Comparison of ENCODE assay signal across 18 cellular contexts in genomic region chr2:229511524-229511923, GRCh38.
A peak's percentile ranks its signal among the peaks of the same experiment; 100 is the strongest.
DNase-seq lines count a peak whose midpoint lies in the region; ATAC-seq and TF ChIP-seq lines count a peak whose summit lies in the region.
"Had no signal": no experiment of that assay in that cellular context is flagged by ENCODE, and none has a peak within 500 bp of the region (broad histone marks: within the 10 kb centered on the region; RNA-seq: fewer than 3 reads in every experiment).

No MANE protein-coding gene starts in this region.

- no peak overlapping the region for H3K4me2 ChIP-seq in GM23338

- H3K4me1 ChIP-seq in ascending aorta (peaks cover 0 to 3% of the 10 kb centered on the region in 2 donors), GM23338 (ENCODE audit: insufficient read depth) (no peaks in the 10 kb centered on the region)
- H3K4me1 ChIP-seq: HAP-1 had no signal

- TF ChIP-seq CTCF in AG10803 (conservative IDR thresholded peaks at IDR 0.05; ENCODE audit: low read length) = no peak
- TF ChIP-seq CTCF in ascending aorta (IDR thresholded peaks at IDR 0.05) = no peak
- TF ChIP-seq CTCF in choroid plexus epithelial cell (conservative IDR thresholded peaks at IDR 0.05; ENCODE audit: low read depth, low read length) = no peak
- no peak for TF ChIP-seq CTCF in GM23338 (conservative IDR thresholded peaks at IDR 0.05; ENCODE audit: low read depth in 2 of 2)
- no peak for TF ChIP-seq CTCF in endothelial cell (IDR thresholded peaks at IDR 0.05; ENCODE audit: unreplicated experiment)
- no peak for TF ChIP-seq CTCF in glutamatergic neuron (IDR thresholded peaks at IDR 0.05; ENCODE audit: partially characterized antibody, unreplicated experiment)

- no peaks in the 10 kb centered on the region for H3K27me3 Mint-ChIP-seq in GM23338 (ENCODE audit: insufficient read depth, low read depth, poor library complexity)
- peaks cover 3% of the 10 kb centered on the region for H3K27me3 Mint-ChIP-seq in endothelial cell (ENCODE audit: unreplicated experiment)
- H3K27me3 Mint-ChIP-seq in glutamatergic neuron (ENCODE audit: unreplicated experiment) = no peaks in the 10 kb centered on the region
- H3K27me3 Mint-ChIP-seq: B cell had no signal

- H3F3A ChIP-seq in GM23338 (replicated peaks; ENCODE audit: low read depth) = no peaks in the 10 kb centered on the region

- H3K9me2 ChIP-seq in GM23338 (ENCODE audit: insufficient read depth) = no peaks in the 10 kb centered on the region

- H3K27ac Mint-ChIP-seq in GM23338 (no peak overlapping the region), endothelial cell (ENCODE audit: unreplicated experiment) (no peak overlapping the region), glutamatergic neuron (ENCODE audit: unreplicated experiment) (no peak overlapping the region)
- H3K27ac Mint-ChIP-seq: B cell; CD4-positive, alpha-beta T cell had no signal

- H3K36me3 ChIP-seq in ascending aorta (no peaks in the 10 kb centered on the region), GM23338 (ENCODE audit: insufficient read depth) (no peaks in the 10 kb centered on the region)
- H3K36me3 ChIP-seq: HAP-1 had no signal

- no peaks in the 10 kb centered on the region for H3K79me2 ChIP-seq in GM23338 (replicated peaks; ENCODE audit: insufficient read depth)

- H3K27ac ChIP-seq in ascending aorta = peak overlapping the region; percentile 43 to 44
- no peak overlapping the region for H3K27ac ChIP-seq in GM23338 (ENCODE audit: low read depth)
- H3K27ac ChIP-seq: HL-60 had no signal

- ATAC-seq in GM23338 = no peak

- no peaks in the 10 kb centered on the region for H3K9me3 Mint-ChIP-seq in GM23338
- no peaks in the 10 kb centered on the region for H3K9me3 Mint-ChIP-seq in endothelial cell (ENCODE audit: unreplicated experiment)
- peaks cover 2% of the 10 kb centered on the region for H3K9me3 Mint-ChIP-seq in glutamatergic neuron (ENCODE audit: unreplicated experiment)
- H3K9me3 Mint-ChIP-seq: CD4-positive, alpha-beta T cell had no signal

- DNase-seq in AG10803 (ENCODE audit: low read depth) (peak; percentile 6), ascending aorta (ENCODE audit: low spot score in 2 of 2) (no peak), choroid plexus epithelial cell (ENCODE audit: low read depth) (peak; percentile 14), myocyte (ENCODE audit: low read depth) (peak; percentile 63), GM23338 (ENCODE audit: low spot score) (no peak), endothelial cell (ENCODE audit: low spot score) (no peak), A172 (ENCODE audit: low spot score) (no peak), glutamatergic neuron (no peak)
- DNase-seq: 8988T; ACHN; C1 segment of cervical spinal cord; Calu3; CD4-positive, alpha-beta T cell; DMS 273 treated with DMSO at 0.1 percent for 48 hours; GOT3 had no signal

- H3K36me3 Mint-ChIP-seq in GM23338 (ENCODE audit: low read depth) (no peaks in the 10 kb centered on the region), endothelial cell (ENCODE audit: low read depth, unreplicated experiment) (no peaks in the 10 kb centered on the region), glutamatergic neuron (ENCODE audit: unreplicated experiment) (no peaks in the 10 kb centered on the region)

- H3K9me3 ChIP-seq in ascending aorta = no peaks in the 10 kb centered on the region
- H3K9me3 ChIP-seq: HAP-1 had no signal

- H3K27me3 ChIP-seq in ascending aorta (no peaks in the 10 kb centered on the region), GM23338 (ENCODE audit: insufficient read depth) (no peaks in the 10 kb centered on the region)

- intact Hi-C loops in ascending aorta (cut with DNase I) = no loop called here

- H2AFZ ChIP-seq in GM23338 = no peak overlapping the region

- H3K4me3 ChIP-seq in AG10803 (ENCODE audit: low read length) (no peak overlapping the region), ascending aorta (no peak overlapping the region), choroid plexus epithelial cell (ENCODE audit: low read depth, low read length) (no peak overlapping the region), GM23338 (no peak overlapping the region)
- H3K4me3 ChIP-seq: HAP-1 had no signal

- H3K4me3 Mint-ChIP-seq in GM23338 (no peak overlapping the region), endothelial cell (ENCODE audit: unreplicated experiment) (no peak overlapping the region), glutamatergic neuron (ENCODE audit: unreplicated experiment) (no peak overlapping the region)
- H3K4me3 Mint-ChIP-seq: B cell; CD4-positive, alpha-beta T cell had no signal

- no peaks in the 10 kb centered on the region for H4K20me1 ChIP-seq in GM23338 (replicated peaks; ENCODE audit: insufficient read depth)

- H3K4me1 Mint-ChIP-seq in GM23338 (no peaks in the 10 kb centered on the region), endothelial cell (ENCODE audit: unreplicated experiment) (peaks cover 14% of the 10 kb centered on the region), glutamatergic neuron (ENCODE audit: low read depth, unreplicated experiment) (peaks cover 4% of the 10 kb centered on the region)
- H3K4me1 Mint-ChIP-seq: B cell had no signal

TF ChIP-seq in GM23338, 12 proteins besides CTCF, POLR2A, EP300 and RAD21 (continues in another document):
- TF ChIP-seq JUNB (IDR thresholded peaks at IDR 0.05; ENCODE audit: unreplicated experiment) (no peak), ZNF462 (CRISPR knock-in tag; IDR thresholded peaks at IDR 0.05) (no peak), ETS1 (IDR thresholded peaks at IDR 0.05) (no peak), ZNF114 (CRISPR knock-in tag; IDR thresholded peaks at IDR 0.05) (no peak), EZH2 (IDR thresholded peaks at IDR 0.05; ENCODE audit: low read depth, unreplicated experiment) (no peak)

Comparison
In these comparisons a context has a peak if more than half of its experiments do, and no peak if none do; other contexts are left out.
1. DNase-seq: peak in AG10803 (single experiment), choroid plexus epithelial cell (single experiment) and myocyte (single experiment); none in ascending aorta (0 of 2), GM23338 (single experiment), endothelial cell (single experiment), A172 (single experiment) and glutamatergic neuron (single experiment).